In the genomic region with DNA sequence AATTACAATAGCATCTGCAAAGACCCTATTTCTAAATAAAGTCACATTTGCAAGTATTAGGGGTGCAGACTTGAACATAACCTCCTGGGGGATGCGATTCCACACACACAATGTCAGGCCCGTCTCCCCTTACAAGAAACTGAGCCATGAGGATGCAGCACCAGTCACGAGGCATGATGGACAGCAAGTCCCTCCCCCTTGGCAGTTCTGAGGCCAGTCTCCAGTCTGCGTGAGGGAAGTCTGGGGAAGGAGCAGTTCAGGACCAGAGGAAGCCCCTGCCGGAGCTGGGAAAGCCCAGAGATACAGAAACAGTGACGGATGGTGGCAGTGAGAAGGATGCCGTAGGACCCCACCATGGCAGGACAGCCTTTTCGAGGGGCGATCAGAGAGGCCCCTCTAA, we compare ENCODE assay signal across 18 cellular contexts. TPM values are rescaled to one million over a fixed set of nuclear protein-coding genes. Genes with fewer than 3 reads are reported as not detected.
"Had no signal": no experiment of that assay in that cellular context is flagged by ENCODE, and none has a peak within 500 bp of the region (broad histone marks: within the 10 kb centered on the region; RNA-seq: fewer than 3 reads in every experiment).

No MANE protein-coding gene starts in this region.

- ATAC-seq: activated CD4-positive, CD25-positive, alpha-beta regulatory T cell treated with anti-CD3 and anti-CD28 coated beads, Interleukin-2, amount 50 U/mL, for 24 hours; activated CD8-positive, alpha-beta T cell treated with anti-CD3 and anti-CD28 coated beads, Interleukin-2, amount 10 ng/mL, durations not matched to agents 7 days and 5 days; esophagus mucosa; sciatic nerve; stimulated activated naive CD8-positive, alpha-beta T cell treated with anti-CD3 and anti-CD28 coated beads, Interleukin-15, amount 100 ng/mL, for 72 hours had no signal

- H3K4me3 ChIP-seq: coronary artery, left ventricle myocardium inferior, ovary, smooth muscle cell, testis had no signal

- DNase-seq: activated CD4-positive, alpha-beta T cell treated with anti-CD3 and anti-CD28 coated beads, Interleukin-2, amount 10 ng/mL, durations not matched to agents 7 days and 5 days; activated CD8-positive, alpha-beta T cell treated with anti-CD3 and anti-CD28 coated beads, Interleukin-2, amount 10 ng/mL, durations not matched to agents 7 days and 5 days; activated naive CD4-positive, alpha-beta T cell treated with anti-CD3 and anti-CD28 coated beads, Interleukin-2, amount 10 ng/mL, durations not matched to agents 7 days and 5 days; activated T-cell treated with anti-CD3 and anti-CD28 coated beads, Interleukin-2, amount 50 U/mL, for 24 hours; aorta; brain microvascular endothelial cell; kidney; left ventricle myocardium inferior; mammary epithelial cell; ovary; stimulated activated CD4-positive, alpha-beta T cell treated with anti-CD3 and anti-CD28 coated beads, Interleukin-4, amount 100 ng/mL, for 1 hour; stimulated activated naive CD8-positive, alpha-beta T cell treated with anti-CD3 and anti-CD28 coated beads, Interleukin-15, amount 100 ng/mL, for 72 hours; testis had no signal

- H3K27me3 ChIP-seq: brain microvascular endothelial cell, ovary, testis had no signal

- H3K36me3 ChIP-seq: brain microvascular endothelial cell, left ventricle myocardium inferior, ovary had no signal

RNA-seq across cellular contexts. Expression of a gene that starts 9.4 kb away (rescaled TPM):
- total RNA-seq: smooth muscle cell had no signal
